1 cellular context compared by ENCODE assay signal in the genomic region with DNA sequence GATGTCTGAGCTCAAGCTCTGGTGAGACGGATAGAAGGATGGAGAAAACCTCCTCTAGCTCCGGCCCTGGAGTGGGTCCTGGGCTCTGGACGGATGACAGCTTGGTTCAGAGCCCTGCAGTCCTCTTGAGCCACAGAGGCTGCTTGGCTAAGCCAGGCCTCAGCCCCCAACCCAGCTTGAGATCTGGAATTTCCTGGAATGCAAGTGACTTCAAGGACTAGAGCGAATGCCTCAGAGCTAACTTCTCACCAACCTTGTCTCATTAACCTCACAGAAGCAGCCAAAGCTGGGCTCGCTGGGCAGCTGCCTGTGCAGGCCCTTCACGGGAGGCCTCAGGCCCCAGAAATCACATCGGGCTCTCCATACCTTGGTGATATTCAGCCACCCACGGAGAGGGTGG.
TF ChIP-seq lines count a peak whose summit lies in the region.

No MANE protein-coding gene starts in this region.

TF ChIP-seq in H1, 55 proteins besides CTCF, POLR2A, EP300 and RAD21:
- TF ChIP-seq POU5F1 (IDR thresholded peaks at IDR 0.05; ENCODE audit: low read depth, low read length) (no peak), CTBP2 (IDR thresholded peaks at IDR 0.05; ENCODE audit: borderline replicate concordance, insufficient read depth, insufficient read length, low read length) (no peak), EZH2 (IDR thresholded peaks at IDR 0.05; ENCODE audit: low read depth, low read length, severe bottlenecking) (no peak), TEAD4 (IDR thresholded peaks at IDR 0.05; ENCODE audit: low read depth, low read length) (peak; percentile 50; the same call in 1 of the 2 replicates)
- TF ChIP-seq, protein P1, sequence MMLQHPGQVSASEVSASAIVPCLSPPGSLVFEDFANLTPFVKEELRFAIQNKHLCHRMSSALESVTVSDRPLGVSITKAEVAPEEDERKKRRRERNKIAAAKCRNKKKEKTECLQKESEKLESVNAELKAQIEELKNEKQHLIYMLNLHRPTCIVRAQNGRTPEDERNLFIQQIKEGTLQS (IDR thresholded peaks at IDR 0.05; ENCODE audit: insufficient read depth, low read depth, low read length) = no peak
